In genomic region chr13:25267715-25268114, GRCh38 we compare ENCODE assay signal across 11 cellular contexts. TPM values are rescaled to one million over a fixed set of nuclear protein-coding genes. Genes with fewer than 3 reads are reported as not detected.
DNase-seq lines count a peak whose midpoint lies in the region; ATAC-seq, FAIRE-seq and TF ChIP-seq lines count a peak whose summit lies in the region.
"Had no signal": no experiment of that assay in that cellular context is flagged by ENCODE, and none has a peak within 500 bp of the region (broad histone marks: within the 10 kb centered on the region; RNA-seq: fewer than 3 reads in every experiment).

No MANE protein-coding gene starts in this region.

- peak overlapping the region; percentile 13 for H3K27ac Mint-ChIP-seq in CD4-positive, alpha-beta T cell
- H3K27ac Mint-ChIP-seq: mesothelial cell of epicardium had no signal

- no peak for DNase-seq in CD4-positive, alpha-beta T cell
- DNase-seq in HepG2 (ENCODE audit: low spot score) (no peak), left lobe of liver (ENCODE audit: low spot score) (no peak), frontal cortex (ENCODE audit: low spot score in 2 of 2) (no peak)
- DNase-seq: activated CD4-positive, alpha-beta T cell treated with anti-CD3 and anti-CD28 coated beads for 48 hours; NCI-H2227 treated with DMSO at 0.1 percent for 48 hours had no signal

- TF ChIP-seq POLR2A in HepG2 (IDR thresholded peaks at IDR 0.05; ENCODE audit: insufficient read depth in 1 of 2, low read depth in 2 of 2, low read length in 2 of 2): no peak

- peak; percentile 84 for ATAC-seq in CD4-positive, alpha-beta T cell (ENCODE audit: poor library complexity)
- peak; percentile 52 for ATAC-seq in GM18873 (IDR thresholded peaks at IDR 0.05; ENCODE audit: low FRiP score, unreplicated experiment)
- peak; percentile 70 for ATAC-seq in HepG2
- no peak for ATAC-seq in HG03280 (IDR thresholded peaks at IDR 0.05; ENCODE audit: unreplicated experiment)
- ATAC-seq in left lobe of liver: no peak
- no peak for ATAC-seq in HG03095 (IDR thresholded peaks at IDR 0.05; ENCODE audit: unreplicated experiment)

- no peaks in the 10 kb centered on the region for H4K20me1 ChIP-seq in HepG2 (ENCODE audit: insufficient read depth, low read length)

- no peak overlapping the region for H3K4me3 ChIP-seq in HepG2 (replicated peaks in 1 of 3; ENCODE audit: insufficient read depth in 1 of 3, low read depth in 2 of 3, low read length in 3 of 3)

- 88% methylated on average over 1 of the region's 1 CpG for WGBS in HepG2 (ENCODE audit: low lambda C conversion rate)

- H3K9me3 Mint-ChIP-seq in CD4-positive, alpha-beta T cell: no peaks in the 10 kb centered on the region

- H3K79me2 ChIP-seq in HepG2 (ENCODE audit: insufficient read depth, low read length): no peaks in the 10 kb centered on the region

- no peak overlapping the region for H3K9ac ChIP-seq in HepG2 (ENCODE audit: insufficient read depth, low read depth, low read length)

- FAIRE-seq in HepG2 (lab: Jason Lieb, UNC) (no peak), frontal cortex (lab: Jason Lieb, UNC) (no peak)

- H3K4me3 Mint-ChIP-seq in CD4-positive, alpha-beta T cell: no peak overlapping the region
- H3K4me3 Mint-ChIP-seq: mesothelial cell of epicardium had no signal

- no peaks in the 10 kb centered on the region for H3K4me1 ChIP-seq in HepG2 (ENCODE audit: insufficient read depth, low read length)

- peaks cover 22% of the 10 kb centered on the region for H3K4me1 Mint-ChIP-seq in CD4-positive, alpha-beta T cell (ENCODE audit: low read depth)

- no peak overlapping the region for H2AFZ ChIP-seq in HepG2 (ENCODE audit: low read length)

- no TSS peak for BruUV-seq in HepG2 (replicated peaks; lab: Mats Ljungman, UMichigan)

- TF ChIP-seq RAD21 in HepG2 (CRISPR knock-in tag; IDR thresholded peaks at IDR 0.05): no peak

- no peak overlapping the region for H3K4me2 ChIP-seq in HepG2 (ENCODE audit: low read depth, low read length)

- no peaks in the 10 kb centered on the region for H3K9me3 ChIP-seq in CD4-positive, alpha-beta T cell (ENCODE audit: control insufficient read depth, low read length)
- no peaks in the 10 kb centered on the region for H3K9me3 ChIP-seq in HepG2 (ENCODE audit: low read length)

- TF ChIP-seq EP300 in HepG2 (IDR thresholded peaks at IDR 0.05; ENCODE audit: low read depth in 2 of 2, low read length in 2 of 2) (no peak), HepG2 (CRISPR knock-in tag; IDR thresholded peaks at IDR 0.05; ENCODE audit: borderline replicate concordance) (no peak)

- no peak overlapping the region for H3K27ac ChIP-seq in CD4-positive, alpha-beta T cell (ENCODE audit: low read depth, low read length)
- H3K27ac ChIP-seq in VCaP: no peak overlapping the region
- no peak overlapping the region for H3K27ac ChIP-seq in HepG2 (ENCODE audit: extremely low read length, insufficient read depth, low read length)

- peak; percentile 19 for TF ChIP-seq CTCF in CD4-positive, alpha-beta T cell (IDR thresholded peaks at IDR 0.05)
- 0 out of 2 replicates have a peak, but pooled peaks have one; percentile 31 for TF ChIP-seq CTCF in VCaP (conservative IDR thresholded peaks at IDR 0.05)
- TF ChIP-seq CTCF in HepG2 (CRISPR knock-in tag; IDR thresholded peaks at IDR 0.05): peak; percentile 19; the same call in 1 of the 2 replicates

- H3K27me3 ChIP-seq in CD4-positive, alpha-beta T cell (ENCODE audit: control insufficient read depth, insufficient read depth, low read length): no peaks in the 10 kb centered on the region
- no peaks in the 10 kb centered on the region for H3K27me3 ChIP-seq in HepG2 (ENCODE audit: control insufficient read depth in 1 of 2, insufficient read depth in 2 of 2, low read length in 2 of 2)

- POLR2A ChIA-PET in CD4-positive, alpha-beta T cell (lab: Charles Lee): interaction anchor here (0.7 kb wide), 1 partner anchor 16 kb away, joined by 3 read pairs; no protein-coding TSS in a partner anchor
- POLR2A ChIA-PET in HepG2 (lab: Yijun Ruan, JAX): no interaction called here

- H3K36me3 ChIP-seq in HepG2 (replicated peaks in 1 of 2; ENCODE audit: control insufficient read depth in 1 of 2, insufficient read depth in 2 of 2, low read length in 2 of 2): peaks cover 5 to 12% of the 10 kb centered on the region in 2 experiments; a peak in 3 of 5 replicates

- CTCF ChIA-PET in CD4-positive, alpha-beta T cell (lab: Charles Lee): no interaction called here
- CTCF ChIA-PET in HepG2 (lab: Yijun Ruan, JAX; ENCODE audit: low intra/inter-chr PET ratio, low total read pairs): no interaction called here

- in situ Hi-C loops in HepG2 (cut with HindIII; ENCODE audit: extremely low pct_ligation_motif_present, low pct_unique_long_range_greater_than_20kb): no loop called here

- no peaks in the 10 kb centered on the region for H3K27me3 Mint-ChIP-seq in CD4-positive, alpha-beta T cell

- H3K36me3 Mint-ChIP-seq in CD4-positive, alpha-beta T cell (ENCODE audit: low read depth): peaks cover 85% of the 10 kb centered on the region

- intact Hi-C loops in CD4-positive, alpha-beta T cell (cut with DNase I, micrococcal nuclease): loop anchor here in 1 of 2 experiments (5.0 to 10.0 kb wide), 2 partner anchors 35 to 57 kb away; partner anchors contain the start of gene NUP58
- intact Hi-C loops in HepG2 (cut with micrococcal nuclease; ENCODE audit: unreplicated experiment): no loop called here

TF ChIP-seq in HepG2, 621 proteins besides CTCF, POLR2A, EP300 and RAD21 (continues in another document):
- TF ChIP-seq SMARCC2 (IDR thresholded peaks at IDR 0.05) (no peak), CBX1 (IDR thresholded peaks at IDR 0.05; ENCODE audit: low read depth) (no peak), ATF7-NPFF (CRISPR knock-in tag; IDR thresholded peaks at IDR 0.05; ENCODE audit: low read depth) (no peak), NR2C2 (CRISPR knock-in tag; IDR thresholded peaks at IDR 0.05; ENCODE audit: borderline replicate concordance) (no peak)

RNA-seq across cellular contexts. Expression of gene MTMR6, which starts 19.6 kb away (rescaled TPM):
- 10 to 100 TPM; 33.3 to 34.2 TPM for total RNA-seq in CD4-positive, alpha-beta T cell
- total RNA-seq in HepG2 (2016; rRNA removed; fragmentation: Illumina TruSeq; extraction: Trizol): 7.8 and 12.5 TPM in 2 replicates
- 0.79 and 0.91 TPM in 2 replicates for total RNA-seq in HepG2 (2016; cell fraction: cytosol; rRNA removed; fragmentation: Illumina TruSeq; extraction: Trizol; ENCODE audit: low read depth)
- total RNA-seq in HepG2 (2016; cell fraction: insoluble cytoplasmic fraction; rRNA removed; fragmentation: Illumina TruSeq; extraction: Trizol): 7.9 and 13.8 TPM in 2 replicates
- 3.2 and 3.4 TPM in 2 replicates for total RNA-seq in HepG2 (2016; cell fraction: membrane; rRNA removed; fragmentation: Illumina TruSeq; extraction: Trizol)
- total RNA-seq in HepG2 (2016; cell fraction: nucleus; rRNA removed; fragmentation: Illumina TruSeq; extraction: Trizol): 5.7 and 6.2 TPM in 2 replicates
- 2.4 and 3.4 TPM in 2 replicates for polyA plus RNA-seq in HepG2 (2011; rRNA removed)
- polyA plus RNA-seq in HepG2 (2011; cell fraction: cytosol; rRNA removed): 1.3 and 2.1 TPM in 2 replicates
- 1.1 and 1.4 TPM in 2 replicates for polyA plus RNA-seq in HepG2 (2011; cell fraction: nucleus; rRNA removed)
- polyA plus RNA-seq in HepG2 (2012): 3.9 and 4.1 TPM in 2 replicates
- 0.24 and 0.27 TPM in 2 replicates for polyA plus RNA-seq in HepG2 (2016; cell fraction: cytosol; fragmentation: Illumina TruSeq; extraction: Trizol; ENCODE audit: low read depth)
- 9.2 and 9.8 TPM in 2 replicates for polyA plus RNA-seq in HepG2 (2016; cell fraction: insoluble cytoplasmic fraction; fragmentation: Illumina TruSeq; extraction: Trizol; ENCODE audit: low read depth)
- 1.3 and 1.4 TPM in 2 replicates for polyA plus RNA-seq in HepG2 (2016; cell fraction: membrane; fragmentation: Illumina TruSeq; extraction: Trizol; ENCODE audit: low read depth)
- polyA plus RNA-seq in HepG2 (2016; cell fraction: nucleus; fragmentation: Illumina TruSeq; extraction: Trizol; ENCODE audit: insufficient read depth, low read depth): 6.0 and 6.2 TPM in 2 replicates
- 2.6 and 3.3 TPM in 2 replicates for polyA minus RNA-seq in HepG2 (2011; rRNA and poly(A)+ RNA removed; ENCODE audit: low replicate concordance)
- polyA minus RNA-seq in HepG2 (2011; cell fraction: cytosol; rRNA and poly(A)+ RNA removed): 4.2 and 5.3 TPM in 2 replicates
- 4.8 and 5.1 TPM in 2 replicates for polyA minus RNA-seq in HepG2 (2011; cell fraction: nucleus; rRNA and poly(A)+ RNA removed)
- total RNA-seq in left lobe of liver: 4.8 TPM
- 42.4 TPM for total RNA-seq in frontal cortex

RNA-seq across cellular contexts. Expression of gene NUP58, which starts 33.7 kb away (rescaled TPM):
- total RNA-seq in CD4-positive, alpha-beta T cell: 10 to 100 TPM; 56.5 to 60.9 TPM
- 46.5 and 66.0 TPM in 2 replicates for total RNA-seq in HepG2 (2016; rRNA removed; fragmentation: Illumina TruSeq; extraction: Trizol)
- total RNA-seq in HepG2 (2016; cell fraction: cytosol; rRNA removed; fragmentation: Illumina TruSeq; extraction: Trizol; ENCODE audit: low read depth): 12.5 and 13.3 TPM in 2 replicates
- total RNA-seq in HepG2 (2016; cell fraction: insoluble cytoplasmic fraction; rRNA removed; fragmentation: Illumina TruSeq; extraction: Trizol): 44.8 and 68.4 TPM in 2 replicates
- total RNA-seq in HepG2 (2016; cell fraction: membrane; rRNA removed; fragmentation: Illumina TruSeq; extraction: Trizol): 36.6 and 36.9 TPM in 2 replicates
- total RNA-seq in HepG2 (2016; cell fraction: nucleus; rRNA removed; fragmentation: Illumina TruSeq; extraction: Trizol): 39.2 and 41.4 TPM in 2 replicates
- polyA plus RNA-seq in HepG2 (2011; rRNA removed): 38.3 and 45.4 TPM in 2 replicates
- polyA plus RNA-seq in HepG2 (2011; cell fraction: cytosol; rRNA removed): 26.4 and 28.5 TPM in 2 replicates
- 19.6 and 20.1 TPM in 2 replicates for polyA plus RNA-seq in HepG2 (2011; cell fraction: nucleus; rRNA removed)
- 20.4 and 27.1 TPM in 2 replicates for polyA plus RNA-seq in HepG2 (2012)
- 2.3 and 2.4 TPM in 2 replicates for polyA plus RNA-seq in HepG2 (2016; cell fraction: cytosol; fragmentation: Illumina TruSeq; extraction: Trizol; ENCODE audit: low read depth)
- 40.2 and 44.8 TPM in 2 replicates for polyA plus RNA-seq in HepG2 (2016; cell fraction: insoluble cytoplasmic fraction; fragmentation: Illumina TruSeq; extraction: Trizol; ENCODE audit: low read depth)
- polyA plus RNA-seq in HepG2 (2016; cell fraction: membrane; fragmentation: Illumina TruSeq; extraction: Trizol; ENCODE audit: low read depth): 9.0 and 9.5 TPM in 2 replicates
- polyA plus RNA-seq in HepG2 (2016; cell fraction: nucleus; fragmentation: Illumina TruSeq; extraction: Trizol; ENCODE audit: insufficient read depth, low read depth): 33.1 and 38.3 TPM in 2 replicates
- 69.1 and 83.6 TPM in 2 replicates for polyA minus RNA-seq in HepG2 (2011; rRNA and poly(A)+ RNA removed; ENCODE audit: low replicate concordance)
- 30.0 and 34.4 TPM in 2 replicates for polyA minus RNA-seq in HepG2 (2011; cell fraction: cytosol; rRNA and poly(A)+ RNA removed)
- polyA minus RNA-seq in HepG2 (2011; cell fraction: nucleus; rRNA and poly(A)+ RNA removed): 78.5 and 81.9 TPM in 2 replicates
- total RNA-seq in left lobe of liver: 14.3 TPM
- 107 TPM for total RNA-seq in frontal cortex

Comparison
In these comparisons a context has a peak if more than half of its experiments do, and no peak if none do; other contexts are left out.
1. ATAC-seq: peak in CD4-positive, alpha-beta T cell (single experiment), GM18873 (single experiment) and HepG2 (single experiment); none in HG03280 (single experiment), left lobe of liver (single experiment) and HG03095 (single experiment).
2. Peak in every context shown above with its lines, with median percentiles within 50 percentile points of each other: CTCF ChIP-seq.